ENCODE assay signal across 8 cellular contexts in genomic region chr19:43446746-43447489, GRCh38. TPM values are rescaled to one million over a fixed set of nuclear protein-coding genes. Genes with fewer than 3 reads are reported as not detected.
DNase-seq lines count a peak whose midpoint lies in the region; ATAC-seq and TF ChIP-seq lines count a peak whose summit lies in the region.

No MANE protein-coding gene starts in this region.

- H3K27me3 ChIP-seq in OCI-LY3 (ENCODE audit: low read depth, low read length): 0 out of 2 replicates have a peak, but pooled peaks cover 3% of the 10 kb centered on the region

- H3K27ac ChIP-seq in OCI-LY3 (ENCODE audit: low read length): no peak overlapping the region

- H3K4me1 ChIP-seq in OCI-LY3 (ENCODE audit: low read length): peaks cover 6% of the 10 kb centered on the region

- H3K4me1 Mint-ChIP-seq in natural killer cell: peaks cover 8 to 11% of the 10 kb centered on the region in 2 donors
- H3K4me1 Mint-ChIP-seq in stimulated activated memory B cell treated with anti-CD40 and anti-IgM and Interleukin-4, amounts not matched to agents 10 μg/mL and 1 μg/mL and 100 μg/mL, for 72 hours: peaks cover 6% of the 10 kb centered on the region

- H3K36me3 ChIP-seq in OCI-LY3 (replicated peaks; ENCODE audit: low read depth, low read length): no peaks in the 10 kb centered on the region

- no peaks in the 10 kb centered on the region for H3K9me3 ChIP-seq in OCI-LY3 (ENCODE audit: insufficient read depth, low read length)

- H4K20me1 ChIP-seq in OCI-LY3 (ENCODE audit: insufficient read depth, low read length): no peaks in the 10 kb centered on the region

- no peaks in the 10 kb centered on the region for H3K27me3 Mint-ChIP-seq in natural killer cell (ENCODE audit: low read depth in 2 of 2)
- no peaks in the 10 kb centered on the region for H3K27me3 Mint-ChIP-seq in stimulated activated memory B cell treated with anti-CD40 and anti-IgM and Interleukin-4, amounts not matched to agents 10 μg/mL and 1 μg/mL and 100 μg/mL, for 72 hours

- intact Hi-C loops in natural killer cell (cut with micrococcal nuclease): loop anchor here (1.0 to 5.0 kb wide), 4 partner anchors 72 to 338 kb away; partner anchors contain the start of genes IRGQ and ZNF576

- no peaks in the 10 kb centered on the region for H3K36me3 Mint-ChIP-seq in natural killer cell
- no peaks in the 10 kb centered on the region for H3K36me3 Mint-ChIP-seq in stimulated activated memory B cell treated with anti-CD40 and anti-IgM and Interleukin-4, amounts not matched to agents 10 μg/mL and 1 μg/mL and 100 μg/mL, for 72 hours

- H3K9me3 Mint-ChIP-seq in natural killer cell: no peaks in the 10 kb centered on the region
- H3K9me3 Mint-ChIP-seq in stimulated activated memory B cell treated with anti-CD40 and anti-IgM and Interleukin-4, amounts not matched to agents 10 μg/mL and 1 μg/mL and 100 μg/mL, for 72 hours: no peaks in the 10 kb centered on the region

- H3K4me3 ChIP-seq in OCI-LY3 (ENCODE audit: low read length): no peak overlapping the region

- no peak overlapping the region for H3K9ac ChIP-seq in OCI-LY3 (ENCODE audit: low read length)

- H3K27ac Mint-ChIP-seq in natural killer cell: peak overlapping the region; percentile 70 to 75
- peak overlapping the region; percentile 5 for H3K27ac Mint-ChIP-seq in stimulated activated memory B cell treated with anti-CD40 and anti-IgM and Interleukin-4, amounts not matched to agents 10 μg/mL and 1 μg/mL and 100 μg/mL, for 72 hours

- ATAC-seq in esophagus mucosa: peak; percentile 79
- ATAC-seq in natural killer cell: peak; percentile 82 to 97 (median 96)
- peak; percentile 72 for ATAC-seq in stimulated activated memory B cell treated with anti-CD40 and anti-IgM and Interleukin-4, amounts not matched to agents 10 μg/mL and 1 μg/mL and 100 μg/mL, for 72 hours
- no peak for ATAC-seq in HG03432 (IDR thresholded peaks at IDR 0.05; ENCODE audit: unreplicated experiment)

- TF ChIP-seq CTCF in OCI-LY3 (IDR thresholded peaks at IDR 0.05; ENCODE audit: low read depth, low read length) (peak; percentile 98), natural killer cell (IDR thresholded peaks at IDR 0.05) (peak; percentile 96)

- peak overlapping the region; percentile 36; the same call in 1 of the 2 replicates for H3K4me2 ChIP-seq in OCI-LY3 (ENCODE audit: low read length)

- DNase-seq in D341Med (ENCODE audit: low spot score) (peak; percentile 85), HS-27A (ENCODE audit: low read depth) (peak; percentile 51), activated T-cell treated with anti-CD3 and anti-CD28 coated beads for 24 hours (ENCODE audit: low read depth) (peak; percentile 67), natural killer cell (peak; percentile 72)

- H3K4me3 Mint-ChIP-seq in natural killer cell: no peak overlapping the region
- no peak overlapping the region for H3K4me3 Mint-ChIP-seq in stimulated activated memory B cell treated with anti-CD40 and anti-IgM and Interleukin-4, amounts not matched to agents 10 μg/mL and 1 μg/mL and 100 μg/mL, for 72 hours

- H3K79me2 ChIP-seq in OCI-LY3 (ENCODE audit: low read length): no peaks in the 10 kb centered on the region

- no peak overlapping the region; the same call in 1 of the 2 replicates for H2AFZ ChIP-seq in OCI-LY3 (ENCODE audit: low read depth, low read length)

RNA-seq across cellular contexts. Expression of gene LYPD3, which starts 18.5 kb away (rescaled TPM):
- total RNA-seq in esophagus mucosa (739 TPM), natural killer cell (1 to 10 TPM; 1.3 to 2.4 (median 1.7) TPM)

RNA-seq across cellular contexts. Expression of gene TEX101, which starts 32.2 kb away (rescaled TPM):
- total RNA-seq in esophagus mucosa (3.3 TPM), natural killer cell (1 to 10 TPM in 1 of 3 donors, not detected in 2; 1.4 TPM)

RNA-seq across cellular contexts. Expression of gene PHLDB3, which starts 57.6 kb away (rescaled TPM):
- total RNA-seq in esophagus mucosa: 52.2 TPM
- 10 to 100 TPM; 24.5 to 24.9 (median 24.8) TPM for total RNA-seq in natural killer cell

Comparison
In these comparisons a context has a peak if more than half of its experiments do, and no peak if none do; other contexts are left out.
1. RNA of gene LYPD3, which starts 18.5 kb away (total RNA-seq): 739 TPM in esophagus mucosa (single experiment); 1.3 to 2.4 TPM in natural killer cell; every median in the first group is over 100 times any median in the second.
2. Peak in every context shown above with its lines, with median percentiles within 50 percentile points of each other: DNase-seq.